15 cellular contexts compared by ENCODE assay signal in genomic region chr2:62471404-62471803, GRCh38. TPM values are rescaled to one million over a fixed set of nuclear protein-coding genes. Genes with fewer than 3 reads are reported as not detected.
"Had no signal": no experiment of that assay in that cellular context is flagged by ENCODE, and none has a peak within 500 bp of the region (broad histone marks: within the 10 kb centered on the region; RNA-seq: fewer than 3 reads in every experiment).

No MANE protein-coding gene starts in this region.

- H3K27ac ChIP-seq: psoas muscle had no signal

- H3K27me3 ChIP-seq: dorsolateral prefrontal cortex, ovary, suprapubic skin had no signal

- H3K9me3 ChIP-seq: ovary, psoas muscle, suprapubic skin had no signal

- H3K4me3 ChIP-seq: dorsolateral prefrontal cortex, ovary, psoas muscle, suprapubic skin had no signal

- DNase-seq: effector CD4-positive, alpha-beta T cell; immature natural killer cell; islet precursor cell; naive thymus-derived CD8-positive, alpha-beta T cell; small intestine; stimulated activated CD4-positive, alpha-beta T cell treated with anti-CD3 and anti-CD28 coated beads, Interleukin-15, amount 100 ng/mL, for 24 hours; stimulated activated CD4-positive, alpha-beta T cell treated with anti-CD3 and anti-CD28 coated beads, Interleukin-2, amount 100 ng/mL, for 48 hours; stimulated activated naive B cell treated with anti-CD40 and anti-IgM and Interleukin-4, amounts not matched to agents 10 μg/mL and 1 μg/mL and 100 μg/mL, for 72 hours had no signal

- ATAC-seq: left lobe of liver; naive thymus-derived CD8-positive, alpha-beta T cell; psoas muscle; stimulated activated naive B cell treated with anti-CD40 and anti-IgM and Interleukin-4, amounts not matched to agents 10 μg/mL and 1 μg/mL and 100 μg/mL, for 72 hours had no signal

- H3K36me3 ChIP-seq: ovary, suprapubic skin had no signal

- FAIRE-seq: colon, frontal cortex, small intestine had no signal

RNA-seq across cellular contexts. Expression of gene TMEM17, which starts 34.6 kb away (rescaled TPM):
- total RNA-seq: naive thymus-derived CD8-positive, alpha-beta T cell had no signal
- polyA plus RNA-seq: naive thymus-derived CD8-positive, alpha-beta T cell had no signal
